10 cellular contexts compared by ENCODE assay signal in the genomic region with DNA sequence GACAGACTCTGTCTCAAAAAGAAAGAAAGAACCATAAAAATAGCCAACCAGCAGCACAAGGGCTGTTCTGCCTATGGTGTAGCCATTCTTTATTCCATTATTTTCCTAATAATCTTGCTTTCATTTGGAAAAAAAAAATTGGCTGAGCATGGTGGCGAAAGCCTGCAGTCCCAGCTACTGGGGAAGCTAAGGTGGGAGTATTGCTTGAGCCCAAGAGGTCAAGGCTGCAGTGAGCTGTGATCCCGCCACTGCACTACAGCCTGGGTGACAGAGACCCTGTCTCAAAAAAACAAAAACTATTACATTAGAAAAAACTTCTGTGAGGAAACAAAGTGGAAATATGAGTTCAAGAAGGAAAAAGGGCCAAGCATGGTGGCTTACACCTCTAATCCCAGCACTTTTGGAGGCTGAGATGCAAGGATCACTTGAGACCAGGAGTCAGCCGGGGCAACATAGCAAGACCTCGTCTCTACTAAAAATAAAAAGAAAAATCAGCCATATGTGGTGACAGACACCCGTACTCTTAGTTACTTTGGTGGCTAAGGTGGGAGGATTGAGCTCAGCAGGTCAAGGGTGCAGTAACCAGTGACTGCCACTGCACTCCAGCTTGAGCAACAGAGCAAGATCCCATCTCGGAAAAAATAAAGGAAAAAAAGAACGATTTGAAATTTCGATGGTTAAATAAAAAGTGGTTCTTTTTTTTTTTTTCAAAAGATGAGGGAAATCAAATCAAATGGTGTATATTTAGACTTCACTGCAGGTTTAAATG. TPM values are rescaled to one million over a fixed set of nuclear protein-coding genes. Genes with fewer than 3 reads are reported as not detected.
DNase-seq lines count a peak whose midpoint lies in the region; FAIRE-seq and TF ChIP-seq lines count a peak whose summit lies in the region.
"Had no signal": no experiment of that assay in that cellular context is flagged by ENCODE, and none has a peak within 500 bp of the region (broad histone marks: within the 10 kb centered on the region; RNA-seq: fewer than 3 reads in every experiment).

No MANE protein-coding gene starts in this region.

- TF ChIP-seq POLR2A in H1 (IDR thresholded peaks at IDR 0.05; ENCODE audit: control extremely low read depth in 1 of 2, low read depth in 2 of 2, low read length in 2 of 2): no peak

- H3K36me3 ChIP-seq in OCI-LY7 (ENCODE audit: insufficient read depth, low read length) (no peaks in the 10 kb centered on the region), H1 (ENCODE audit: control insufficient read depth in 2 of 4, insufficient read depth in 4 of 4, low read length in 3 of 4) (no peaks in the 10 kb centered on the region; a peak in 1 of 8 replicates)

- H3K23ac ChIP-seq in H1 (ENCODE audit: insufficient read length): no peak overlapping the region

- H2BK15ac ChIP-seq in H1 (ENCODE audit: low read length): no peak overlapping the region

- H3K9me3 Mint-ChIP-seq in activated CD4-positive, alpha-beta T cell treated with anti-CD3 and anti-CD28 coated beads, Interleukin-2, amount 10 ng/mL, durations not matched to agents 24 days and 14 days: no peaks in the 10 kb centered on the region

- no peaks in the 10 kb centered on the region for H3K27me3 Mint-ChIP-seq in activated CD4-positive, alpha-beta T cell treated with anti-CD3 and anti-CD28 coated beads, Interleukin-2, amount 10 ng/mL, durations not matched to agents 24 days and 14 days

- FAIRE-seq in H1 (lab: Jason Lieb, UNC): no peak

- TF ChIP-seq CTCF in OCI-LY7 (conservative IDR thresholded peaks at IDR 0.05; ENCODE audit: low read length) (peak; percentile 56), H1 (IDR thresholded peaks at IDR 0.05; ENCODE audit: control extremely low read depth in 1 of 3, insufficient read depth in 1 of 3, low read depth in 1 of 3, low read length in 3 of 3) (no peak), retinal pigment epithelial cell (conservative IDR thresholded peaks at IDR 0.05; ENCODE audit: low read depth, low read length) (peak; percentile 35)

- H3K23me2 ChIP-seq in H1 (ENCODE audit: low read depth, low read length): peaks cover 8% of the 10 kb centered on the region; the same call in 1 of the 2 replicates

- H2AFZ ChIP-seq in OCI-LY7 (ENCODE audit: low read length) (no peak overlapping the region), H1 (ENCODE audit: low read length) (no peak overlapping the region)

- H4K8ac ChIP-seq in H1 (ENCODE audit: extremely low read depth, insufficient read depth, low read length): no peak overlapping the region

- H3K4me1 ChIP-seq in OCI-LY7 (ENCODE audit: insufficient read depth, low read length, poor library complexity, severe bottlenecking): peaks cover 19% of the 10 kb centered on the region
- H3K4me1 ChIP-seq in H1 (replicated peaks in 1 of 4; ENCODE audit: control insufficient read depth in 3 of 4, insufficient read depth in 4 of 4, low read length in 3 of 4): peaks cover 2 to 4% (median 2%) of the 10 kb centered on the region in 4 experiments; a peak in 3 of 7 replicates

- H3K4me2 ChIP-seq in OCI-LY7 (ENCODE audit: low read length) (no peak overlapping the region), H1 (ENCODE audit: insufficient read depth in 1 of 2, low read depth in 2 of 2, low read length in 2 of 2) (no peak overlapping the region; a peak in 1 of 4 replicates)

- H3K79me1 ChIP-seq in H1 (ENCODE audit: low read depth, low read length): no peaks in the 10 kb centered on the region; the same call in 1 of the 2 replicates

- TF ChIP-seq EP300 in H1 (IDR thresholded peaks at IDR 0.05; ENCODE audit: borderline replicate concordance in 1 of 2, low read depth in 2 of 2, low read length in 2 of 2): no peak

- peak overlapping the region; percentile 56 for H3K27ac Mint-ChIP-seq in activated CD4-positive, alpha-beta T cell treated with anti-CD3 and anti-CD28 coated beads, Interleukin-2, amount 10 ng/mL, durations not matched to agents 24 days and 14 days

- intact Hi-C loops in activated CD4-positive, alpha-beta T cell treated with anti-CD3 and anti-CD28 coated beads, Interleukin-2, amount 10 ng/mL, durations not matched to agents 24 days and 14 days (cut with micrococcal nuclease): no loop called here
- intact Hi-C loops in OCI-LY7 (cut with micrococcal nuclease; ENCODE audit: unreplicated experiment): no loop called here

- POLR2A ChIA-PET in OCI-LY7 (lab: Charles Lee) (interaction anchor here (0.6 to 2.6 kb wide), 7 partner anchors 9 to 318 kb away, joined by 3 to 21 read pairs (median 4); partner anchors contain the start of genes C1QL1 and NMT1), H1 (lab: Charles Lee; ENCODE audit: partially characterized antibody) (interaction anchor here (0.7 to 4.7 kb wide), 5 partner anchors 9 to 62 kb away, joined by 3 to 51 read pairs (median 12); partner anchors contain the start of gene NMT1)

- CTCF ChIA-PET in OCI-LY7 (lab: Charles Lee; ENCODE audit: unreplicated experiment): interaction anchor here (0.5 kb wide), 1 partner anchor 198 kb away, joined by 4 read pairs; no protein-coding TSS in a partner anchor
- CTCF ChIA-PET in H1 (lab: Charles Lee; ENCODE audit: partially characterized antibody): interaction anchor here (0.6 to 1.6 kb wide), 7 partner anchors 11 to 340 kb away, joined by 3 to 6 read pairs (median 3); partner anchors contain the start of gene EFTUD2

- H2BK12ac ChIP-seq in H1 (ENCODE audit: low read depth, low read length): no peak overlapping the region

- no peak overlapping the region for H2BK5ac ChIP-seq in H1 (ENCODE audit: low read depth, low read length)

- no peaks in the 10 kb centered on the region for H3K9me2 ChIP-seq in OCI-LY7 (ENCODE audit: insufficient read depth, low read length)

- H3K4me3 ChIP-seq in OCI-LY7 (ENCODE audit: low read depth, low read length, poor library complexity, severe bottlenecking): no peak overlapping the region
- no peak overlapping the region for H3K4me3 ChIP-seq in H1 (ENCODE audit: extremely low read depth in 1 of 4, insufficient read depth in 2 of 4, low read depth in 3 of 4, low read length in 4 of 4)
- H3K4me3 ChIP-seq in retinal pigment epithelial cell (ENCODE audit: low read length): no peak overlapping the region

- no peak overlapping the region for H3K9ac ChIP-seq in H1 (replicated peaks in 1 of 4; ENCODE audit: extremely low read depth in 1 of 4, low read depth in 3 of 4, low read length in 3 of 4)

- no peak for TF ChIP-seq RAD21 in H1 (IDR thresholded peaks at IDR 0.05 in 1 of 2, conservative IDR thresholded peaks at IDR 0.05 in 1 of 2; ENCODE audit: low read depth in 2 of 2, low read length in 2 of 2)

- H3K56ac ChIP-seq in H1 (replicated peaks; ENCODE audit: insufficient read length, low read depth, low read length): no peak overlapping the region

- H3K4me3 Mint-ChIP-seq in activated CD4-positive, alpha-beta T cell treated with anti-CD3 and anti-CD28 coated beads, Interleukin-2, amount 10 ng/mL, durations not matched to agents 24 days and 14 days: peak overlapping the region; percentile 85

- H3K79me2 ChIP-seq in OCI-LY7 (ENCODE audit: insufficient read depth, low read depth, low read length) (peaks cover 36% of the 10 kb centered on the region), H1 (ENCODE audit: control insufficient read depth in 1 of 2, insufficient read depth in 2 of 2, low read length in 2 of 2) (peaks cover 0 to 30% of the 10 kb centered on the region in 2 experiments; a peak in 2 of 4 replicates)

- H3K27me3 ChIP-seq in H1 (replicated peaks in 1 of 4; ENCODE audit: control insufficient read depth in 3 of 4, extremely low read depth in 1 of 4, insufficient read depth in 3 of 4, low read length in 3 of 4): no peaks in the 10 kb centered on the region; a peak in 1 of 7 replicates

- TSS peak; percentile 38 for BruUV-seq in OCI-LY7 (replicated peaks; lab: Mats Ljungman, UMichigan)

- DNase-seq in activated CD4-positive, alpha-beta T cell treated with anti-CD3 and anti-CD28 coated beads, Interleukin-2, amount 10 ng/mL, durations not matched to agents 24 days and 14 days: no peak
- no peak for DNase-seq in activated CD4-positive, alpha-beta T cell treated with anti-CD3 and anti-CD28 coated beads, Interleukin-2, amount 50 U/mL, for 1 hour
- peak; percentile 19 for DNase-seq in OCI-LY7 (ENCODE audit: low spot score)
- DNase-seq in H1 (ENCODE audit: low read depth in 1 of 2, low spot score in 2 of 2): no peak
- no peak for DNase-seq in retinal pigment epithelial cell (ENCODE audit: low read depth)
- no peak for DNase-seq in mesenteric fat pad (ENCODE audit: low spot score)
- DNase-seq in NOMO-1 treated with dmso at 0.1 percent for 144 hours (lab: John Stamatoyannopoulos, UW; ENCODE audit: unreplicated experiment): no peak
- DNase-seq in GF-D8 (lab: John Stamatoyannopoulos, UW): no peak
- DNase-seq: mesendoderm, NCI-H2227 treated with DMSO at 0.1 percent for 48 hours had no signal

- 92 to 100% methylated on average over 2 to 8 of the region's 8 CpGs for WGBS in H1 (ENCODE audit: extremely low coverage in 1 of 2, insufficient coverage in 1 of 2, insufficient read length in 1 of 2, insufficient replicate concordance in 2 of 2, low coverage in 1 of 2, low lambda C conversion rate in 2 of 2, missing lambda C conversion rate in 1 of 2), 2 experiments

- no peaks in the 10 kb centered on the region for H4K20me1 ChIP-seq in OCI-LY7 (ENCODE audit: insufficient read depth, low read length)
- no peaks in the 10 kb centered on the region for H4K20me1 ChIP-seq in H1 (replicated peaks in 1 of 2; ENCODE audit: control insufficient read depth in 1 of 2, insufficient read depth in 2 of 2, low read length in 2 of 2)

- no peak overlapping the region for H2BK20ac ChIP-seq in H1 (ENCODE audit: low read length)

- H3K14ac ChIP-seq in H1 (ENCODE audit: insufficient read length): no peak overlapping the region

- peaks cover 17% of the 10 kb centered on the region for H3K36me3 Mint-ChIP-seq in activated CD4-positive, alpha-beta T cell treated with anti-CD3 and anti-CD28 coated beads, Interleukin-2, amount 10 ng/mL, durations not matched to agents 24 days and 14 days (ENCODE audit: low read depth)

- H4K5ac ChIP-seq in H1 (ENCODE audit: insufficient read length, low read depth, low read length): no peak overlapping the region

- H3K27ac ChIP-seq in OCI-LY7 (ENCODE audit: low read depth, low read length, poor library complexity, severe bottlenecking): no peak overlapping the region
- H3K27ac ChIP-seq in H1 (ENCODE audit: low read depth, low read length): no peak overlapping the region

- H4K91ac ChIP-seq in H1 (replicated peaks; ENCODE audit: insufficient read length, low read length): no peak overlapping the region

- no peak overlapping the region for H2BK120ac ChIP-seq in H1 (replicated peaks; ENCODE audit: low read depth, low read length)

- H3K4me1 Mint-ChIP-seq in activated CD4-positive, alpha-beta T cell treated with anti-CD3 and anti-CD28 coated beads, Interleukin-2, amount 10 ng/mL, durations not matched to agents 24 days and 14 days: peaks cover 31% of the 10 kb centered on the region

- no peak overlapping the region for H2AK5ac ChIP-seq in H1 (ENCODE audit: low read depth, low read length)

- no peaks in the 10 kb centered on the region for H3K9me3 ChIP-seq in OCI-LY7 (ENCODE audit: low read length)
- H3K9me3 ChIP-seq in H1 (ENCODE audit: insufficient read depth in 2 of 2, low read depth in 1 of 2, low read length in 1 of 2): no peaks in the 10 kb centered on the region; a peak in 1 of 4 replicates

- no peak overlapping the region for H3K4ac ChIP-seq in H1 (replicated peaks; ENCODE audit: insufficient read length, low read depth, low read length)

- no peak overlapping the region for H3K18ac ChIP-seq in H1 (ENCODE audit: extremely low read depth, low read length)

RNA-seq across cellular contexts. Expression of gene DCAKD, which starts 2.5 kb away (rescaled TPM):
- 24.6 and 25.4 TPM in 2 replicates for total RNA-seq in activated CD4-positive, alpha-beta T cell treated with anti-CD3 and anti-CD28 coated beads, Interleukin-2, amount 10 ng/mL, durations not matched to agents 24 days and 14 days
- total RNA-seq in OCI-LY7 (2014; rRNA removed; shearing (Covaris generic)): 40.8 and 53.1 TPM in 2 replicates
- total RNA-seq in OCI-LY7 (2022) (45.6 and 48.9 TPM in 2 replicates), mesenteric fat pad (28.0 TPM)
- total RNA-seq in H1 (2021; fragmentation: NEBNext Ultra II Directional; extraction: Animal tissue kit (Norgen Biotek cat#: 25700)): 33.7 and 35.6 TPM in 2 replicates
- polyA plus RNA-seq in H1 (2011; rRNA removed): 52.9 and 61.8 TPM in 2 replicates
- 38.7 TPM for polyA plus RNA-seq in H1 (2011; cell fraction: cytosol; rRNA removed)
- 50.3 TPM for polyA plus RNA-seq in H1 (2011; cell fraction: nucleus; rRNA removed)
- polyA plus RNA-seq in H1 (2012, experiment 1 of 2): 35.6 to 46.5 TPM (median 40.8 TPM) in 4 replicates
- 33.9 TPM for polyA plus RNA-seq in H1 (2012, experiment 2 of 2)
- polyA plus RNA-seq in H1 (2013, experiment 1 of 2): 25.6 TPM
- 23.7 TPM for polyA plus RNA-seq in H1 (2013, experiment 2 of 2)
- 38.0 and 42.8 TPM in 2 replicates for polyA minus RNA-seq in H1 (2011; rRNA and poly(A)+ RNA removed)
- 40.1 TPM for polyA minus RNA-seq in H1 (2011; cell fraction: cytosol; rRNA and poly(A)+ RNA removed)
- 25.0 TPM for polyA minus RNA-seq in H1 (2011; cell fraction: nucleus; rRNA and poly(A)+ RNA removed)

RNA-seq across cellular contexts. Expression of gene NMT1, which starts 12.1 kb away (rescaled TPM):
- 176 and 182 TPM in 2 replicates for total RNA-seq in activated CD4-positive, alpha-beta T cell treated with anti-CD3 and anti-CD28 coated beads, Interleukin-2, amount 10 ng/mL, durations not matched to agents 24 days and 14 days
- total RNA-seq in OCI-LY7 (2014; rRNA removed; shearing (Covaris generic)): 65.7 and 82.3 TPM in 2 replicates
- total RNA-seq in OCI-LY7 (2022): 126 and 134 TPM in 2 replicates
- 149 and 152 TPM in 2 replicates for total RNA-seq in H1 (2021; fragmentation: NEBNext Ultra II Directional; extraction: Animal tissue kit (Norgen Biotek cat#: 25700))
- 35.5 and 42.9 TPM in 2 replicates for polyA plus RNA-seq in H1 (2011; rRNA removed)
- 40.4 TPM for polyA plus RNA-seq in H1 (2011; cell fraction: cytosol; rRNA removed)
- polyA plus RNA-seq in H1 (2011; cell fraction: nucleus; rRNA removed): 57.8 TPM
- polyA plus RNA-seq in H1 (2012, experiment 1 of 2): 85.4 to 115 TPM (median 89.7 TPM) in 4 replicates
- 47.2 TPM for polyA plus RNA-seq in H1 (2012, experiment 2 of 2)
- 116 TPM for polyA plus RNA-seq in H1 (2013, experiment 1 of 2)
- polyA plus RNA-seq in H1 (2013, experiment 2 of 2): 99.8 TPM
- 59.6 and 71.5 TPM in 2 replicates for polyA minus RNA-seq in H1 (2011; rRNA and poly(A)+ RNA removed)
- 418 TPM for polyA minus RNA-seq in H1 (2011; cell fraction: cytosol; rRNA and poly(A)+ RNA removed)
- 41.7 TPM for polyA minus RNA-seq in H1 (2011; cell fraction: nucleus; rRNA and poly(A)+ RNA removed)
- 118 TPM for total RNA-seq in mesenteric fat pad

Comparison
In these comparisons a context has a peak if more than half of its experiments do, and no peak if none do; other contexts are left out.
1. CTCF ChIP-seq: peak in OCI-LY7 (single experiment) and retinal pigment epithelial cell (single experiment); none in H1 (0 of 3).